Comparison of ENCODE assay signal across 8 cellular contexts in the genomic region with DNA sequence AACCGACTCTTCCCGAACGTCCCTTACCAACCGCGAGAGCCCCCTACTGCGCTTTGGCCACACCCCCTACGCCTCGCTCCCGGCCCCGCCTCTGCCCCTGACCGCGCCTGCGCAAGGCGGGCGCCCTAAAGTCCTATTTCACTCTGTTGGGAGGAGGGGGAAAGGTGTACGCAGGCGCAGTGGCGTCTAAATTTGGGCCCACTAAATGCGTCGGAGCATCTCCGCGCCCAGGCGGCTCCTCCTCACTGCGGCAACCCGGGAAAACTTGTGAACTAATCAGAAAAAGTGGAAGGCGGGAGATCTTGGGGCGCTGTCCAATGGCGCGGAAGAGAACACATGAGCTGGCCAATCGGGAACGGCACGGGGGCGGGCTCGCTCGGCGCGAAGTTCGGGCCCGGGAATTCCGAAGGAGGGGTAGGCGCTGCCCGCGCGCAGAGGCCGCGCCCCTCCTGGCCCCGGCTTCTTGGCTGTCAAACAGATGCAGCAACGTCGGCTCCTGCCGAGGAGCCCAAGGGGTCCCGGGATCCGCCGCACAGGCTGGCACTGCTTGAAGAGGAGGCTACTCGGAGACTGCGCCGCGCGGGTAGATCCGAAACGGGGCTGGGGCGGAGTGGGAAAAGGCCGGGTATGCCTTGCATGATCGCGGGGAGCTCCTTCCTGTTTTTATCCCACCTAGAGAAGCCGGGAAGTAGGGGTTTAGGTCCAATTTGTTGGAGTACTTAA. TPM values are rescaled to one million over a fixed set of nuclear protein-coding genes. Genes with fewer than 3 reads are reported as not detected.
DNase-seq lines count a peak whose midpoint lies in the region; ATAC-seq and TF ChIP-seq lines count a peak whose summit lies in the region.

Gene TCF19, plus strand, starts transcription at position 450 of the 723 bp plus-strand sequence. CDS start 881 bp downstream, outside the sequence.

- peak; percentile 82 for ATAC-seq in GM21528 (IDR thresholded peaks at IDR 0.05; ENCODE audit: low FRiP score, unreplicated experiment)

- H3K4me1 ChIP-seq in OCI-LY3 (ENCODE audit: low read length) = peaks cover 32% of the 10 kb centered on the region

- peak within 1 kb of the TSS; percentile 85 for H3K27ac Mint-ChIP-seq in mesothelial cell of epicardium

- peaks cover 26% of the 10 kb centered on the region for H3K4me1 Mint-ChIP-seq in mesothelial cell of epicardium

- peaks cover 34% of the 10 kb centered on the region for H3K36me3 ChIP-seq in OCI-LY3 (replicated peaks; ENCODE audit: low read depth, low read length)

- no peaks in the 10 kb centered on the region for H3K9me3 ChIP-seq in OCI-LY3 (ENCODE audit: insufficient read depth, low read length)

- in situ Hi-C loops in endometrial microvascular endothelial cells (cut with HindIII; ENCODE audit: inconsistent ontology term, low pct_unique_long_range_greater_than_20kb, low sequenced_read_pairs) = no loop called here

- peak within 1 kb of the TSS; percentile 77 for H3K27ac ChIP-seq in OCI-LY3 (ENCODE audit: low read length)

- H3K4me3 ChIP-seq in OCI-LY3 (ENCODE audit: low read length) = peak within 1 kb of the TSS; percentile 94

- H3K36me3 Mint-ChIP-seq in mesothelial cell of epicardium = peaks cover 8% of the 10 kb centered on the region

- H4K20me1 ChIP-seq in OCI-LY3 (ENCODE audit: insufficient read depth, low read length) = no peaks in the 10 kb centered on the region

- no peaks in the 10 kb centered on the region for H3K9me3 Mint-ChIP-seq in mesothelial cell of epicardium

- peak within 1 kb of the TSS; percentile 93 for H3K9ac ChIP-seq in OCI-LY3 (ENCODE audit: low read length)

- H3K4me3 Mint-ChIP-seq in mesothelial cell of epicardium = peak within 1 kb of the TSS; percentile 77

- no peak for TF ChIP-seq CTCF in OCI-LY3 (IDR thresholded peaks at IDR 0.05; ENCODE audit: low read depth, low read length)
- no peak for TF ChIP-seq CTCF in mesothelial cell of epicardium (IDR thresholded peaks at IDR 0.05; ENCODE audit: unreplicated experiment)

- peak; percentile 98 for DNase-seq in DMS 273 treated with DMSO at 0.1 percent for 48 hours (lab: John Stamatoyannopoulos, UW)
- DNase-seq in HuH-7.5 (ENCODE audit: low spot score) = peak; percentile 94
- peak; percentile 99 for DNase-seq in activated CD8-positive, alpha-beta memory T cell treated with anti-CD3 and anti-CD28 coated beads, Interleukin-2, amount 50 U/mL, for 4 hours
- DNase-seq in mesothelial cell of epicardium (ENCODE audit: low spot score in 2 of 2, unreplicated experiment in 2 of 2) = peak; percentile 99
- DNase-seq in stimulated activated CD8-positive, alpha-beta memory T cell treated with anti-CD3 and anti-CD28 coated beads, Interleukin-15, amount 100 ng/mL, for 4 hours (ENCODE audit: low read depth in 2 of 2) = peak; percentile 98 to 99

- H3K27me3 Mint-ChIP-seq in mesothelial cell of epicardium (ENCODE audit: low read depth) = no peaks in the 10 kb centered on the region

- peaks cover 60% of the 10 kb centered on the region for H3K79me2 ChIP-seq in OCI-LY3 (ENCODE audit: low read length)

- H3K27me3 ChIP-seq in OCI-LY3 (ENCODE audit: low read depth, low read length) = no peaks in the 10 kb centered on the region

- H3K4me2 ChIP-seq in OCI-LY3 (ENCODE audit: low read length) = peak within 1 kb of the TSS; percentile 98

- no peak within 1 kb of the TSS for H2AFZ ChIP-seq in OCI-LY3 (ENCODE audit: low read depth, low read length)

RNA-seq across cellular contexts. Expression of gene TCF19, which starts in this region (rescaled TPM):
- total RNA-seq in endometrial microvascular endothelial cells (ENCODE audit: inconsistent ontology term) (53.7 TPM), mesothelial cell of epicardium (7.7 to 8.5 TPM (median 7.8 TPM) in 3 replicates)

Comparison
In these comparisons a context has a peak if more than half of its experiments do, and no peak if none do; other contexts are left out.
1. Peak in every context shown above with its lines: DNase-seq, ATAC-seq, H3K4me3 ChIP-seq and H3K27ac ChIP-seq.